ENCODE assay signal across 15 cellular contexts in genomic region chr17:51200846-51201245, GRCh38.
"Had no signal": no experiment of that assay in that cellular context is flagged by ENCODE, and none has a peak within 500 bp of the region (broad histone marks: within the 10 kb centered on the region; RNA-seq: fewer than 3 reads in every experiment).

No MANE protein-coding gene starts in this region.

- H3K9me3 Mint-ChIP-seq: activated naive CD4-positive, alpha-beta T cell treated with anti-CD3 and anti-CD28 coated beads, Interleukin-2, amount 50 U/mL, for 24 hours; nephron; stimulated activated memory B cell treated with anti-CD40 and anti-IgM and Interleukin-4, amounts not matched to agents 10 μg/mL and 1 μg/mL and 100 μg/mL, for 72 hours; WTC11 had no signal

- H3K27me3 Mint-ChIP-seq: activated CD4-positive, alpha-beta T cell treated with anti-CD3 and anti-CD28 coated beads for 36 hours; activated naive CD4-positive, alpha-beta T cell treated with anti-CD3 and anti-CD28 coated beads, Interleukin-2, amount 50 U/mL, for 24 hours; stimulated activated memory B cell treated with anti-CD40 and anti-IgM and Interleukin-4, amounts not matched to agents 10 μg/mL and 1 μg/mL and 100 μg/mL, for 72 hours had no signal

- DNase-seq: activated CD4-positive, alpha-beta T cell treated with anti-CD3 and anti-CD28 coated beads for 36 hours; activated CD8-positive, alpha-beta memory T cell treated with anti-CD3 and anti-CD28 coated beads for 24 hours; activated effector memory CD4-positive, alpha-beta T cell treated with anti-CD3 and anti-CD28 coated beads, Interleukin-2, amount 50 U/mL, for 16 hours; amniotic stem cell; foreskin melanocyte; nucleus accumbens; posterior cingulate gyrus; sigmoid colon; SJCRH30; stimulated activated CD4-positive, alpha-beta T cell treated with anti-CD3 and anti-CD28 coated beads, Interleukin-4, amount 100 ng/mL, for 24 hours had no signal

- ATAC-seq: activated CD4-positive, alpha-beta T cell treated with anti-CD3 and anti-CD28 coated beads for 36 hours; left lobe of liver; stimulated activated memory B cell treated with anti-CD40 and anti-IgM and Interleukin-4, amounts not matched to agents 10 μg/mL and 1 μg/mL and 100 μg/mL, for 72 hours; WTC11 had no signal

- H3K4me1 Mint-ChIP-seq: nephron; stimulated activated memory B cell treated with anti-CD40 and anti-IgM and Interleukin-4, amounts not matched to agents 10 μg/mL and 1 μg/mL and 100 μg/mL, for 72 hours; WTC11 had no signal

- H3K4me3 Mint-ChIP-seq: activated CD4-positive, alpha-beta T cell treated with anti-CD3 and anti-CD28 coated beads for 36 hours; activated naive CD4-positive, alpha-beta T cell treated with anti-CD3 and anti-CD28 coated beads, Interleukin-2, amount 50 U/mL, for 24 hours; nephron; stimulated activated memory B cell treated with anti-CD40 and anti-IgM and Interleukin-4, amounts not matched to agents 10 μg/mL and 1 μg/mL and 100 μg/mL, for 72 hours; WTC11 had no signal

- H3K27ac Mint-ChIP-seq: activated CD4-positive, alpha-beta T cell treated with anti-CD3 and anti-CD28 coated beads for 36 hours; activated naive CD4-positive, alpha-beta T cell treated with anti-CD3 and anti-CD28 coated beads, Interleukin-2, amount 50 U/mL, for 24 hours; nephron; stimulated activated memory B cell treated with anti-CD40 and anti-IgM and Interleukin-4, amounts not matched to agents 10 μg/mL and 1 μg/mL and 100 μg/mL, for 72 hours; WTC11 had no signal
